8 cellular contexts compared by ENCODE assay signal in genomic region chr2:97871096-97871780, GRCh38.
DNase-seq lines count a peak whose midpoint lies in the region; TF ChIP-seq lines count a peak whose summit lies in the region.

No MANE protein-coding gene starts in this region.

- H3K79me2 ChIP-seq in osteoblast (ENCODE audit: insufficient read depth, low read length): peaks cover 36% of the 10 kb centered on the region

- H4K20me1 ChIP-seq in osteoblast (ENCODE audit: insufficient read depth, low read length): no peaks in the 10 kb centered on the region

- no peak overlapping the region for H2AFZ ChIP-seq in osteoblast (ENCODE audit: low read length)

- TF ChIP-seq POLR2A in esophagus squamous epithelium (IDR thresholded peaks at IDR 0.05): no peak

- H3K4me3 ChIP-seq in coronary artery (no peak overlapping the region), osteoblast (ENCODE audit: insufficient read depth, low read length) (peak overlapping the region; percentile 30), esophagus squamous epithelium (no peak overlapping the region)

- H3K27ac ChIP-seq in coronary artery (peak overlapping the region; percentile 69 to 71), osteoblast (ENCODE audit: low read depth, low read length) (peak overlapping the region; percentile 83), esophagus squamous epithelium (peak overlapping the region in 1 of 4 donors; percentile 16)

- TF ChIP-seq CTCF in coronary artery (IDR thresholded peaks at IDR 0.05): no peak
- TF ChIP-seq CTCF in osteoblast (IDR thresholded peaks at IDR 0.05; ENCODE audit: extremely low read depth, low read depth, low read length): no peak
- TF ChIP-seq CTCF in esophagus squamous epithelium (IDR thresholded peaks at IDR 0.05): no peak

- H3K4me1 ChIP-seq in osteoblast (ENCODE audit: insufficient read depth, low read length): peaks cover 36% of the 10 kb centered on the region
- H3K4me1 ChIP-seq in esophagus squamous epithelium: peaks cover 24 to 36% (median 29%) of the 10 kb centered on the region in 3 donors

- H3K9me3 ChIP-seq in osteoblast (ENCODE audit: low read depth, low read length): no peaks in the 10 kb centered on the region
- no peaks in the 10 kb centered on the region for H3K9me3 ChIP-seq in esophagus squamous epithelium

- H3K4me2 ChIP-seq in osteoblast (ENCODE audit: insufficient read depth, low read length): peak overlapping the region; percentile 53

- H3K36me3 ChIP-seq in osteoblast (ENCODE audit: insufficient read depth, low read length) (no peaks in the 10 kb centered on the region), esophagus squamous epithelium (no peaks in the 10 kb centered on the region)

- H3K27me3 ChIP-seq in osteoblast (ENCODE audit: insufficient read depth, low read length) (no peaks in the 10 kb centered on the region), esophagus squamous epithelium (no peaks in the 10 kb centered on the region)

- DNase-seq in Daoy (ENCODE audit: low read depth) (peak; percentile 89), LHCN-M2 (ENCODE audit: low read depth) (peak; percentile 84), coronary artery (ENCODE audit: low spot score) (no peak), osteoblast (ENCODE audit: insufficient read length, low spot score, missing footprints) (peak; percentile 71), NCI-H82 treated with DMSO at 0.1 percent for 48 hours (lab: John Stamatoyannopoulos, UW; ENCODE audit: unreplicated experiment) (no peak), esophagus squamous epithelium (lab: John Stamatoyannopoulos, UW) (no peak), hypothalamus (lab: John Stamatoyannopoulos, UW) (no peak)
- no peak for DNase-seq in activated naive CD4-positive, alpha-beta T cell treated with Interleukin-2 at 50 U/mL for 16 hours

- intact Hi-C loops in esophagus squamous epithelium (cut with DNase I): no loop called here

- 62 to 67% methylated on average over 4 of the region's 4 CpGs for WGBS in esophagus squamous epithelium, 2 donors

Comparison
In these comparisons a context has a peak if more than half of its experiments do, and no peak if none do; other contexts are left out.
1. DNase-seq: peak in Daoy (single experiment), LHCN-M2 (single experiment) and osteoblast (single experiment); none in coronary artery (single experiment), NCI-H82 treated with DMSO at 0.1 percent for 48 hours (single experiment), activated naive CD4-positive, alpha-beta T cell treated with Interleukin-2 at 50 U/mL for 16 hours (single experiment), esophagus squamous epithelium (single experiment) and hypothalamus (0 of 51).